ENCODE assay signal across 16 cellular contexts in the genomic region with DNA sequence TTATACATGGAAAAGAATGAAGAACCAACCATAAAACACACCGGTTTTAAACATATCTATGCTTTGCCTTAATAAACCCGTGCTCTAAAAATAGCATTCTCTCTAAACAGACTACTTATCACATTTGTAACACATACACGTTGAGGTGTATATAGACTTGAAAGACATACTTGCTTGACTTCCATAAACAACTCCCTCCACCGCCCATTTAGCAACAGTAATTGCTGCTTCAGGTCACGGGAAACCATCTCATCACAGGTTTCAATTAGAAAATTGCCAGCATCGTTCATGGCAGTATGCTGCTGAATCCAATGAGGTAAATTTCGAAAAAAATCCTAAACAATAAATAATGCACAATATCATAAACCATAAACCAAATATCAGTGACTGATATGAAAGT.
DNase-seq lines count a peak whose midpoint lies in the region; ATAC-seq and TF ChIP-seq lines count a peak whose summit lies in the region.
"Had no signal": no experiment of that assay in that cellular context is flagged by ENCODE, and none has a peak within 500 bp of the region (broad histone marks: within the 10 kb centered on the region; RNA-seq: fewer than 3 reads in every experiment).

No MANE protein-coding gene starts in this region.

- DNase-seq in breast epithelium (ENCODE audit: low spot score in 2 of 2) = no peak
- DNase-seq in MCF 10A (ENCODE audit: unreplicated experiment) = no peak
- no peak for DNase-seq in Panc1 (ENCODE audit: low read depth, low spot score)
- DNase-seq in lower lobe of right lung = no peak
- DNase-seq in RKO (ENCODE audit: low spot score) = no peak
- no peak for DNase-seq in colonic mucosa
- DNase-seq in GM20000 (ENCODE audit: low spot score) = no peak
- DNase-seq in foreskin fibroblast = no peak
- DNase-seq: activated CD8-positive, alpha-beta T cell treated with anti-CD3 and anti-CD28 coated beads, Interleukin-2, amount 10 ng/mL, durations not matched to agents 7 days and 5 days; head of caudate nucleus; NCI-H2081 treated with DMSO at 0.1 percent for 48 hours; posterior cingulate gyrus; SJCRH30; stimulated activated CD4-positive, alpha-beta T cell treated with anti-CD3 and anti-CD28 coated beads, Interleukin-15, amount 100 ng/mL, for 24 hours had no signal

- no peaks in the 10 kb centered on the region for H3K9me3 Mint-ChIP-seq in MCF 10A (ENCODE audit: unreplicated experiment)
- H3K9me3 Mint-ChIP-seq: activated T-helper 2 cell treated with anti-CD3 and anti-CD28 coated beads, Interferon-gamma antibody, Interleukin-2, Interleukin-4, amounts not matched to agents 10 μg/mL and 5 μg/mL and 100 μg/mL, durations not matched to agents 14 hours and 24 hours and 36 hours had no signal

- ATAC-seq in Panc1 (no peak; the same call in 1 of the 2 replicates), lower lobe of right lung (no peak)
- ATAC-seq: activated CD8-positive, alpha-beta T cell treated with anti-CD3 and anti-CD28 coated beads, Interleukin-2, amount 10 ng/mL, durations not matched to agents 7 days and 5 days had no signal

- BruUV-seq in MCF 10A (replicated peaks; lab: Mats Ljungman, UMichigan) (no TSS peak), Panc1 (replicated peaks; lab: Mats Ljungman, UMichigan) (no TSS peak)

- POLR2A ChIA-PET in MCF 10A (lab: Yijun Ruan, JAX) (interaction anchor here (1.8 kb wide), 1 partner anchor 9 kb away, joined by 5 read pairs; no protein-coding TSS in a partner anchor), Panc1 (lab: Charles Lee) (no interaction called here)

- H3K27me3 ChIP-seq in breast epithelium (no peaks in the 10 kb centered on the region), Panc1 (ENCODE audit: control insufficient read depth, insufficient read depth, low read length) (no peaks in the 10 kb centered on the region), lower lobe of right lung (ENCODE audit: low read depth) (no peaks in the 10 kb centered on the region), colonic mucosa (no peaks in the 10 kb centered on the region)
- H3K27me3 ChIP-seq: SJCRH30, suprapubic skin had no signal

- H3K27ac ChIP-seq in breast epithelium (no peak overlapping the region), Panc1 (ENCODE audit: low read length) (no peak overlapping the region), lower lobe of right lung (no peak overlapping the region), colonic mucosa (no peak overlapping the region)
- H3K27ac ChIP-seq: SJCRH30, suprapubic skin had no signal

- H3K27me3 Mint-ChIP-seq in MCF 10A (ENCODE audit: insufficient read depth, unreplicated experiment) = no peaks in the 10 kb centered on the region

- TF ChIP-seq POLR2A in breast epithelium (IDR thresholded peaks at IDR 0.05) = no peak

- no peak for TF ChIP-seq CTCF in breast epithelium (IDR thresholded peaks at IDR 0.05)
- TF ChIP-seq CTCF in MCF 10A (IDR thresholded peaks at IDR 0.05; ENCODE audit: unreplicated experiment) = no peak
- TF ChIP-seq CTCF in Panc1 (IDR thresholded peaks at IDR 0.05) = no peak
- TF ChIP-seq CTCF in lower lobe of right lung (IDR thresholded peaks at IDR 0.05) = no peak
- no peak for TF ChIP-seq CTCF in colonic mucosa (IDR thresholded peaks at IDR 0.05)
- TF ChIP-seq CTCF in GM20000 (IDR thresholded peaks at IDR 0.05; ENCODE audit: extremely low read depth, missing control alignments) = no peak
- TF ChIP-seq CTCF in foreskin fibroblast (IDR thresholded peaks at IDR 0.05; ENCODE audit: low read depth, low read length) = no peak

- no peaks in the 10 kb centered on the region for H3K36me3 Mint-ChIP-seq in MCF 10A (ENCODE audit: insufficient read depth, unreplicated experiment)

- intact Hi-C loops in breast epithelium (cut with DNase I; ENCODE audit: low total_unique reads) (no loop called here), MCF 10A (cut with micrococcal nuclease) (no loop called here), Panc1 (cut with micrococcal nuclease; ENCODE audit: unreplicated experiment) (no loop called here), lower lobe of right lung (cut with DNase I) (no loop called here), colonic mucosa (cut with DNase I) (no loop called here)

- no peak overlapping the region for H3K9ac ChIP-seq in colonic mucosa (ENCODE audit: low read depth in 2 of 2, low read length in 2 of 2)

- H3K4me1 Mint-ChIP-seq in MCF 10A (ENCODE audit: insufficient read depth, unreplicated experiment) = no peaks in the 10 kb centered on the region

- no peaks in the 10 kb centered on the region for H3K9me3 ChIP-seq in breast epithelium
- H3K9me3 ChIP-seq in Panc1 (ENCODE audit: control insufficient read depth, insufficient read depth, low read depth, low read length) = no peaks in the 10 kb centered on the region
- no peaks in the 10 kb centered on the region for H3K9me3 ChIP-seq in lower lobe of right lung
- no peaks in the 10 kb centered on the region for H3K9me3 ChIP-seq in colonic mucosa
- H3K9me3 ChIP-seq: SJCRH30, suprapubic skin had no signal

- H3K4me3 ChIP-seq in breast epithelium (peak overlapping the region in 2 of 3 donors; percentile 28 to 43), Panc1 (ENCODE audit: low read depth in 2 of 2, low read length in 2 of 2) (peak overlapping the region; percentile 32 to 53; a peak in 3 of 4 replicates), lower lobe of right lung (peak overlapping the region; percentile 30), colonic mucosa (no peak overlapping the region), foreskin fibroblast (ENCODE audit: low read depth in 1 of 2, low read length in 2 of 2) (no peak overlapping the region)
- H3K4me3 ChIP-seq: SJCRH30, suprapubic skin had no signal

- H3K4me1 ChIP-seq in breast epithelium (no peaks in the 10 kb centered on the region), Panc1 (ENCODE audit: control insufficient read depth, insufficient read depth, low read length) (no peaks in the 10 kb centered on the region), lower lobe of right lung (no peaks in the 10 kb centered on the region), colonic mucosa (no peaks in the 10 kb centered on the region)
- H3K4me1 ChIP-seq: suprapubic skin had no signal

- no peak overlapping the region for H3K4me3 Mint-ChIP-seq in MCF 10A (ENCODE audit: unreplicated experiment)
- H3K4me3 Mint-ChIP-seq: activated CD8-positive, alpha-beta T cell treated with anti-CD3 and anti-CD28 coated beads, Interleukin-2, amount 10 ng/mL, durations not matched to agents 7 days and 5 days had no signal

- H3K27ac Mint-ChIP-seq in MCF 10A (ENCODE audit: low read depth, unreplicated experiment) = no peak overlapping the region
- H3K27ac Mint-ChIP-seq: activated CD8-positive, alpha-beta T cell treated with anti-CD3 and anti-CD28 coated beads, Interleukin-2, amount 10 ng/mL, durations not matched to agents 7 days and 5 days; activated T-helper 2 cell treated with anti-CD3 and anti-CD28 coated beads, Interferon-gamma antibody, Interleukin-2, Interleukin-4, amounts not matched to agents 10 μg/mL and 5 μg/mL and 100 μg/mL, durations not matched to agents 14 hours and 24 hours and 36 hours had no signal

- in situ Hi-C loops in Panc1 (cut with HindIII; ENCODE audit: low pct_unique_long_range_greater_than_20kb, low sequenced_read_pairs) = no loop called here

- H3K36me3 ChIP-seq in breast epithelium (no peaks in the 10 kb centered on the region), Panc1 (ENCODE audit: control insufficient read depth, insufficient read depth, low read length) (no peaks in the 10 kb centered on the region), lower lobe of right lung (peaks cover 8% of the 10 kb centered on the region), colonic mucosa (no peaks in the 10 kb centered on the region)
- H3K36me3 ChIP-seq: SJCRH30, suprapubic skin had no signal

- CTCF ChIA-PET in MCF 10A (lab: Yijun Ruan, JAX) (interaction anchor here (1.1 to 1.2 kb wide), 2 partner anchors 9 to 10 kb away, joined by 3 to 6 read pairs; no protein-coding TSS in a partner anchor), Panc1 (lab: Charles Lee) (no interaction called here)

Comparison
In these comparisons a context has a peak if more than half of its experiments do, and no peak if none do; other contexts are left out.
1. H3K4me3 ChIP-seq: peak in breast epithelium (2 of 3), Panc1 (2 of 2) and lower lobe of right lung (single experiment); none in colonic mucosa (single experiment) and foreskin fibroblast (0 of 2).